1 cellular context compared by ENCODE assay signal in the genomic region with DNA sequence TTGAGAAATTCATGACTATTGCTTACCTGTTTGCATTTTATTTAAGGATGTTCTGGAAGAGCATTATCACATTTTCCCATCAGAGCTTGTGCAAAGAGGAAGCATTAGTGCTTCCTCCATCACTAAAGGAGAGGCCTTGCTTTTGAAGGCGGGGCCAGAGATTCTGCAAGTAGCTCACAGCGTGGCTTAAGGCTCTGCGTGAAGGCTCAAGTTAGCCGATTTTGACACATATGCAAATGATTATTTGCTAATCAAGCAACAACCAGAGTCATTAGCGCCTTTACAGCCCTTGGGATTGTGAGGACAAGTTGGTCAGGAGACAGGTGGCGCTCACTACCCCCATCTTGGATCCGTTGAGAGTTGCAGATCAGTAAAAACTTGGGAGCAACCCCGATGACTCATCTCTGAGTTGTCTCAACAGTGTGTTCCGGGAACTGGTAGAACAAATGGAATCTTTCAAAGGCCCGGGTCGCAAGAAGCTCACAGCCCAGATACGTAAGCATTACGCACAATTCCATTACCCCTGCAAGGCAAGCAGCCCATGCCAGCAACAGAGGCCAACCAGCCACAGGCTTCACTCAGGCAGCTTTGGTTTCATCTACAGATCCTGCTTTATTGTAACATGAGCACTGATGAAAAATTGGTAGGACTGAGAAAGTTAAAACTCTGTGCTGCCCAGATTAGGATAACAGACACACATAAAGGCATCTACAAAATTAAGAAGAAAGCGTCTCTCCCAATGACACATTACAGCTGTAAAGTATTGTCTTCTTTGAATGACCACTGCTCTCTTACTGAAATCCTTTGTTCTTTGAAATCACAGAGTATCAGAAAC.
TF ChIP-seq lines count a peak whose summit lies in the region.

No MANE protein-coding gene starts in this region.

TF ChIP-seq in HepG2, 621 proteins besides CTCF, POLR2A, EP300 and RAD21 (continued from another document and continues in another):
- peak; percentile 85; the same call in 1 of the 2 replicates for TF ChIP-seq ZNF724P (CRISPR knock-in tag; IDR thresholded peaks at IDR 0.05; ENCODE audit: borderline replicate concordance)
- no peak for TF ChIP-seq ZNF101 (CRISPR knock-in tag; IDR thresholded peaks at IDR 0.05; ENCODE audit: borderline replicate concordance, low read depth)
- TF ChIP-seq, protein P1, sequence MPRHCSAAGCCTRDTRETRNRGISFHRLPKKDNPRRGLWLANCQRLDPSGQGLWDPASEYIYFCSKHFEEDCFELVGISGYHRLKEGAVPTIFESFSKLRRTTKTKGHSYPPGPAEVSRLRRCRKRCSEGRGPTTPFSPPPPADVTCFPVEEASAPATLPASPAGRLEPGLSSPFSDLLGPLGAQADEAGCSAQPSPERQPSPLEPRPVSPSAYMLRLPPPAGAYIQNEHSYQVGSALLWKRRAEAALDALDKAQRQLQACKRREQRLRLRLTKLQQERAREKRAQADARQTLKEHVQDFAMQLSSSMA (CRISPR knock-in tag; IDR thresholded peaks at IDR 0.05): no peak
- TF ChIP-seq ZNF3 (CRISPR knock-in tag; IDR thresholded peaks at IDR 0.05): peak; percentile 70
- no peak for TF ChIP-seq ZNF530 (CRISPR knock-in tag; IDR thresholded peaks at IDR 0.05; ENCODE audit: low read depth)
- TF ChIP-seq, protein P2, sequence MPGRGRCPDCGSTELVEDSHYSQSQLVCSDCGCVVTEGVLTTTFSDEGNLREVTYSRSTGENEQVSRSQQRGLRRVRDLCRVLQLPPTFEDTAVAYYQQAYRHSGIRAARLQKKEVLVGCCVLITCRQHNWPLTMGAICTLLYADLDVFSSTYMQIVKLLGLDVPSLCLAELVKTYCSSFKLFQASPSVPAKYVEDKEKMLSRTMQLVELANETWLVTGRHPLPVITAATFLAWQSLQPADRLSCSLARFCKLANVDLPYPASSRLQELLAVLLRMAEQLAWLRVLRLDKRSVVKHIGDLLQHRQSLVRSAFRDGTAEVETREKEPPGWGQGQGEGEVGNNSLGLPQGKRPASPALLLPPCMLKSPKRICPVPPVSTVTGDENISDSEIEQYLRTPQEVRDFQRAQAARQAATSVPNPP (CRISPR knock-in tag; IDR thresholded peaks at IDR 0.05): no peak
- TF ChIP-seq, protein P3, sequence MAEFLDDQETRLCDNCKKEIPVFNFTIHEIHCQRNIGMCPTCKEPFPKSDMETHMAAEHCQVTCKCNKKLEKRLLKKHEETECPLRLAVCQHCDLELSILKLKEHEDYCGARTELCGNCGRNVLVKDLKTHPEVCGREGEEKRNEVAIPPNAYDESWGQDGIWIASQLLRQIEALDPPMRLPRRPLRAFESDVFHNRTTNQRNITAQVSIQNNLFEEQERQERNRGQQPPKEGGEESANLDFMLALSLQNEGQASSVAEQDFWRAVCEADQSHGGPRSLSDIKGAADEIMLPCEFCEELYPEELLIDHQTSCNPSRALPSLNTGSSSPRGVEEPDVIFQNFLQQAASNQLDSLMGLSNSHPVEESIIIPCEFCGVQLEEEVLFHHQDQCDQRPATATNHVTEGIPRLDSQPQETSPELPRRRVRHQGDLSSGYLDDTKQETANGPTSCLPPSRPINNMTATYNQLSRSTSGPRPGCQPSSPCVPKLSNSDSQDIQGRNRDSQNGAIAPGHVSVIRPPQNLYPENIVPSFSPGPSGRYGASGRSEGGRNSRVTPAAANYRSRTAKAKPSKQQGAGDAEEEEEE (CRISPR knock-in tag; IDR thresholded peaks at IDR 0.05; ENCODE audit: borderline replicate concordance): no peak; the same call in 1 of the 2 replicates
- TF ChIP-seq ZFYVE20 (CRISPR knock-in tag; IDR thresholded peaks at IDR 0.05; ENCODE audit: borderline replicate concordance, low read depth): no peak
- peak; percentile 97 for TF ChIP-seq ELF3 (CRISPR knock-in tag; IDR thresholded peaks at IDR 0.05)
- no peak for TF ChIP-seq ZNF841 (CRISPR knock-in tag; IDR thresholded peaks at IDR 0.05; ENCODE audit: borderline replicate concordance)
- TF ChIP-seq ZNF160 (CRISPR knock-in tag; IDR thresholded peaks at IDR 0.05): no peak
- no peak for TF ChIP-seq THYN1 (CRISPR knock-in tag; IDR thresholded peaks at IDR 0.05; ENCODE audit: borderline replicate concordance, low read depth)
- TF ChIP-seq SETDB1 (CRISPR knock-in tag; IDR thresholded peaks at IDR 0.05; ENCODE audit: borderline replicate concordance): no peak
- no peak for TF ChIP-seq SMAD1 (CRISPR knock-in tag; IDR thresholded peaks at IDR 0.05; ENCODE audit: borderline replicate concordance, low read depth)
- TF ChIP-seq DNMT3B (CRISPR knock-in tag; conservative IDR thresholded peaks at IDR 0.05): no peak
- TF ChIP-seq, protein P4, sequence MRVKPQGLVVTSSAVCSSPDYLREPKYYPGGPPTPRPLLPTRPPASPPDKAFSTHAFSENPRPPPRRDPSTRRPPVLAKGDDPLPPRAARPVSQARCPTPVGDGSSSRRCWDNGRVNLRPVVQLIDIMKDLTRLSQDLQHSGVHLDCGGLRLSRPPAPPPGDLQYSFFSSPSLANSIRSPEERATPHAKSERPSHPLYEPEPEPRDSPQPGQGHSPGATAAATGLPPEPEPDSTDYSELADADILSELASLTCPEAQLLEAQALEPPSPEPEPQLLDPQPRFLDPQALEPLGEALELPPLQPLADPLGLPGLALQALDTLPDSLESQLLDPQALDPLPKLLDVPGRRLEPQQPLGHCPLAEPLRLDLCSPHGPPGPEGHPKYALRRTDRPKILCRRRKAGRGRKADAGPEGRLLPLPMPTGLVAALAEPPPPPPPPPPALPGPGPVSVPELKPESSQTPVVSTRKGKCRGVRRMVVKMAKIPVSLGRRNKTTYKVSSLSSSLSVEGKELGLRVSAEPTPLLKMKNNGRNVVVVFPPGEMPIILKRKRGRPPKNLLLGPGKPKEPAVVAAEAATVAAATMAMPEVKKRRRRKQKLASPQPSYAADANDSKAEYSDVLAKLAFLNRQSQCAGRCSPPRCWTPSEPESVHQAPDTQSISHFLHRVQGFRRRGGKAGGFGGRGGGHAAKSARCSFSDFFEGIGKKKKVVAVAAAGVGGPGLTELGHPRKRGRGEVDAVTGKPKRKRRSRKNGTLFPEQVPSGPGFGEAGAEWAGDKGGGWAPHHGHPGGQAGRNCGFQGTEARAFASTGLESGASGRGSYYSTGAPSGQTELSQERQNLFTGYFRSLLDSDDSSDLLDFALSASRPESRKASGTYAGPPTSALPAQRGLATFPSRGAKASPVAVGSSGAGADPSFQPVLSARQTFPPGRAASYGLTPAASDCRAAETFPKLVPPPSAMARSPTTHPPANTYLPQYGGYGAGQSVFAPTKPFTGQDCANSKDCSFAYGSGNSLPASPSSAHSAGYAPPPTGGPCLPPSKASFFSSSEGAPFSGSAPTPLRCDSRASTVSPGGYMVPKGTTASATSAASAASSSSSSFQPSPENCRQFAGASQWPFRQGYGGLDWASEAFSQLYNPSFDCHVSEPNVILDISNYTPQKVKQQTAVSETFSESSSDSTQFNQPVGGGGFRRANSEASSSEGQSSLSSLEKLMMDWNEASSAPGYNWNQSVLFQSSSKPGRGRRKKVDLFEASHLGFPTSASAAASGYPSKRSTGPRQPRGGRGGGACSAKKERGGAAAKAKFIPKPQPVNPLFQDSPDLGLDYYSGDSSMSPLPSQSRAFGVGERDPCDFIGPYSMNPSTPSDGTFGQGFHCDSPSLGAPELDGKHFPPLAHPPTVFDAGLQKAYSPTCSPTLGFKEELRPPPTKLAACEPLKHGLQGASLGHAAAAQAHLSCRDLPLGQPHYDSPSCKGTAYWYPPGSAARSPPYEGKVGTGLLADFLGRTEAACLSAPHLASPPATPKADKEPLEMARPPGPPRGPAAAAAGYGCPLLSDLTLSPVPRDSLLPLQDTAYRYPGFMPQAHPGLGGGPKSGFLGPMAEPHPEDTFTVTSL (CRISPR knock-in tag; IDR thresholded peaks at IDR 0.05; ENCODE audit: borderline replicate concordance): peak; percentile 12; the same call in 1 of the 2 replicates
- no peak; the same call in 1 of the 2 replicates for TF ChIP-seq HMG20B (CRISPR knock-in tag; conservative IDR thresholded peaks at IDR 0.05)
- TF ChIP-seq EHMT2 (IDR thresholded peaks at IDR 0.05; ENCODE audit: borderline replicate concordance, low read depth, low read length): peak; percentile 80; the same call in 1 of the 2 replicates
- TF ChIP-seq CCAR2 (optimal IDR thresholded peaks at IDR 0.05; ENCODE audit: low read depth, low read length): no peak
- TF ChIP-seq ZNF496 (CRISPR knock-in tag; IDR thresholded peaks at IDR 0.05; ENCODE audit: insufficient replicate concordance): no peak
- peak; percentile 86; the same call in 1 of the 2 replicates for TF ChIP-seq ZNF44 (CRISPR knock-in tag; IDR thresholded peaks at IDR 0.05)
- TF ChIP-seq, protein P5, sequence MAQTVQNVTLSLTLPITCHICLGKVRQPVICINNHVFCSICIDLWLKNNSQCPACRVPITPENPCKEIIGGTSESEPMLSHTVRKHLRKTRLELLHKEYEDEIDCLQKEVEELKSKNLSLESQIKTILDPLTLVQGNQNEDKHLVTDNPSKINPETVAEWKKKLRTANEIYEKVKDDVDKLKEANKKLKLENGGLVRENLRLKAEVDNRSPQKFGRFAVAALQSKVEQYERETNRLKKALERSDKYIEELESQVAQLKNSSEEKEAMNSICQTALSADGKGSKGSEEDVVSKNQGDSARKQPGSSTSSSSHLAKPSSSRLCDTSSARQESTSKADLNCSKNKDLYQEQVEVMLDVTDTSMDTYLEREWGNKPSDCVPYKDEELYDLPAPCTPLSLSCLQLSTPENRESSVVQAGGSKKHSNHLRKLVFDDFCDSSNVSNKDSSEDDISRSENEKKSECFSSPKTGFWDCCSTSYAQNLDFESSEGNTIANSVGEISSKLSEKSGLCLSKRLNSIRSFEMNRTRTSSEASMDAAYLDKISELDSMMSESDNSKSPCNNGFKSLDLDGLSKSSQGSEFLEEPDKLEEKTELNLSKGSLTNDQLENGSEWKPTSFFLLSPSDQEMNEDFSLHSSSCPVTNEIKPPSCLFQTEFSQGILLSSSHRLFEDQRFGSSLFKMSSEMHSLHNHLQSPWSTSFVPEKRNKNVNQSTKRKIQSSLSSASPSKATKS (CRISPR knock-in tag; IDR thresholded peaks at IDR 0.05): no peak
- TF ChIP-seq REL (CRISPR knock-in tag; conservative IDR thresholded peaks at IDR 0.05): no peak
- peak; percentile 63 for TF ChIP-seq STAG1 (CRISPR knock-in tag; IDR thresholded peaks at IDR 0.05)
- TF ChIP-seq, protein P6, sequence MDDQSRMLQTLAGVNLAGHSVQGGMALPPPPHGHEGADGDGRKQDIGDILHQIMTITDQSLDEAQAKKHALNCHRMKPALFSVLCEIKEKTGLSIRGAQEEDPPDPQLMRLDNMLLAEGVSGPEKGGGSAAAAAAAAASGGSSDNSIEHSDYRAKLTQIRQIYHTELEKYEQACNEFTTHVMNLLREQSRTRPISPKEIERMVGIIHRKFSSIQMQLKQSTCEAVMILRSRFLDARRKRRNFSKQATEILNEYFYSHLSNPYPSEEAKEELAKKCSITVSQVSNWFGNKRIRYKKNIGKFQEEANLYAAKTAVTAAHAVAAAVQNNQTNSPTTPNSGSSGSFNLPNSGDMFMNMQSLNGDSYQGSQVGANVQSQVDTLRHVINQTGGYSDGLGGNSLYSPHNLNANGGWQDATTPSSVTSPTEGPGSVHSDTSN (CRISPR knock-in tag; IDR thresholded peaks at IDR 0.05; ENCODE audit: borderline replicate concordance): no peak
- TF ChIP-seq ZNF644 (CRISPR knock-in tag; IDR thresholded peaks at IDR 0.05; ENCODE audit: low read depth): peak; percentile 97
- no peak for TF ChIP-seq ZNF703 (CRISPR knock-in tag; IDR thresholded peaks at IDR 0.05; ENCODE audit: borderline replicate concordance)
- TF ChIP-seq, protein P7, sequence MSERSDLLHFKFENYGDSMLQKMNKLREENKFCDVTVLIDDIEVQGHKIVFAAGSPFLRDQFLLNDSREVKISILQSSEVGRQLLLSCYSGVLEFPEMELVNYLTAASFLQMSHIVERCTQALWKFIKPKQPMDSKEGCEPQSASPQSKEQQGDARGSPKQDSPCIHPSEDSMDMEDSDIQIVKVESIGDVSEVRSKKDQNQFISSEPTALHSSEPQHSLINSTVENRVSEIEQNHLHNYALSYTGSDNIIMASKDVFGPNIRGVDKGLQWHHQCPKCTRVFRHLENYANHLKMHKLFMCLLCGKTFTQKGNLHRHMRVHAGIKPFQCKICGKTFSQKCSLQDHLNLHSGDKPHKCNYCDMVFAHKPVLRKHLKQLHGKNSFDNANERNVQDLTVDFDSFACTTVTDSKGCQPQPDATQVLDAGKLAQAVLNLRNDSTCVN (CRISPR knock-in tag; IDR thresholded peaks at IDR 0.05; ENCODE audit: borderline replicate concordance): peak; percentile 77; the same call in 1 of the 2 replicates
- TF ChIP-seq, protein P8, sequence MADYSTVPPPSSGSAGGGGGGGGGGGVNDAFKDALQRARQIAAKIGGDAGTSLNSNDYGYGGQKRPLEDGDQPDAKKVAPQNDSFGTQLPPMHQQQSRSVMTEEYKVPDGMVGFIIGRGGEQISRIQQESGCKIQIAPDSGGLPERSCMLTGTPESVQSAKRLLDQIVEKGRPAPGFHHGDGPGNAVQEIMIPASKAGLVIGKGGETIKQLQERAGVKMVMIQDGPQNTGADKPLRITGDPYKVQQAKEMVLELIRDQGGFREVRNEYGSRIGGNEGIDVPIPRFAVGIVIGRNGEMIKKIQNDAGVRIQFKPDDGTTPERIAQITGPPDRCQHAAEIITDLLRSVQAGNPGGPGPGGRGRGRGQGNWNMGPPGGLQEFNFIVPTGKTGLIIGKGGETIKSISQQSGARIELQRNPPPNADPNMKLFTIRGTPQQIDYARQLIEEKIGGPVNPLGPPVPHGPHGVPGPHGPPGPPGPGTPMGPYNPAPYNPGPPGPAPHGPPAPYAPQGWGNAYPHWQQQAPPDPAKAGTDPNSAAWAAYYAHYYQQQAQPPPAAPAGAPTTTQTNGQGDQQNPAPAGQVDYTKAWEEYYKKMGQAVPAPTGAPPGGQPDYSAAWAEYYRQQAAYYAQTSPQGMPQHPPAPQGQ (CRISPR knock-in tag; IDR thresholded peaks at IDR 0.05; ENCODE audit: borderline replicate concordance): no peak; the same call in 1 of the 2 replicates
- peak; percentile 81 for TF ChIP-seq HMG20A (CRISPR knock-in tag; IDR thresholded peaks at IDR 0.05; ENCODE audit: borderline replicate concordance)
- no peak for TF ChIP-seq MTA3 (CRISPR knock-in tag; IDR thresholded peaks at IDR 0.05)
- TF ChIP-seq MAF1 (CRISPR knock-in tag; IDR thresholded peaks at IDR 0.05; ENCODE audit: borderline replicate concordance): 0 out of 2 replicates have a peak, but pooled peaks have one; percentile 13
- TF ChIP-seq KDM4B (CRISPR knock-in tag; IDR thresholded peaks at IDR 0.05): peak; percentile 96; the same call in 1 of the 2 replicates
- no peak; the same call in 1 of the 2 replicates for TF ChIP-seq ZNF569 (CRISPR knock-in tag; IDR thresholded peaks at IDR 0.05; ENCODE audit: borderline replicate concordance)
- TF ChIP-seq, protein P9, sequence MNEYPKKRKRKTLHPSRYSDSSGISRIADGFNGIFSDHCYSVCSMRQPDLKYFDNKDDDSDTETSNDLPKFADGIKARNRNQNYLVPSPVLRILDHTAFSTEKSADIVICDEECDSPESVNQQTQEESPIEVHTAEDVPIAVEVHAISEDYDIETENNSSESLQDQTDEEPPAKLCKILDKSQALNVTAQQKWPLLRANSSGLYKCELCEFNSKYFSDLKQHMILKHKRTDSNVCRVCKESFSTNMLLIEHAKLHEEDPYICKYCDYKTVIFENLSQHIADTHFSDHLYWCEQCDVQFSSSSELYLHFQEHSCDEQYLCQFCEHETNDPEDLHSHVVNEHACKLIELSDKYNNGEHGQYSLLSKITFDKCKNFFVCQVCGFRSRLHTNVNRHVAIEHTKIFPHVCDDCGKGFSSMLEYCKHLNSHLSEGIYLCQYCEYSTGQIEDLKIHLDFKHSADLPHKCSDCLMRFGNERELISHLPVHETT (CRISPR knock-in tag; conservative IDR thresholded peaks at IDR 0.05): no peak
- peak; percentile 76; the same call in 1 of the 2 replicates for TF ChIP-seq ZNF331 (CRISPR knock-in tag; IDR thresholded peaks at IDR 0.05)
- TF ChIP-seq ZMYM3 (CRISPR knock-in tag; IDR thresholded peaks at IDR 0.05): no peak
- TF ChIP-seq CHCHD3 (CRISPR knock-in tag; IDR thresholded peaks at IDR 0.05): 0 out of 2 replicates have a peak, but pooled peaks have one; percentile 41
- TF ChIP-seq CBX1 (IDR thresholded peaks at IDR 0.05; ENCODE audit: low read depth): peak; percentile 37
